In the genomic region with DNA sequence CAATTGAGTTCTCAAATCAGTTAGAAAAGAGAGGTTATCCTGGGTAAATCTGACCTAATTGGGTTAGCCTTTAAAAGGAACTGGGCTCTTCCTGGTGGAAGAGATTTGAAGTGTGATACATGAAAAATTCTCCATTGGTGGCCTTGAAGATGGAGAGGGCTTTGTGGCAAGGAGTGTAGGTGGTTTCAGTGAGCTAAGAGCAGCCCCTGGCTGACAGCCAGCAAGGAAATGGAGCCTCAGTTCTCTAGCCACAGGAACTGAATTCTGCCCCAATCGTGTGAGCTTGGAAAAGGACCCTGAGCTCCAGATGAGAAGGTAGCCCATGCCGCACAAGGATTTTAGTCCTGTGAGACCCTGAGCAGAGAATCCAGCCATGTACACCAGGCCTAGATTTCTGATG, we compare ENCODE assay signal across 19 cellular contexts. TPM values are rescaled to one million over a fixed set of nuclear protein-coding genes. Genes with fewer than 3 reads are reported as not detected.
A peak's percentile ranks its signal among the peaks of the same experiment; 100 is the strongest.
DNase-seq lines count a peak whose midpoint lies in the region; ATAC-seq, FAIRE-seq and TF ChIP-seq lines count a peak whose summit lies in the region.
"Had no signal": no experiment of that assay in that cellular context is flagged by ENCODE, and none has a peak within 500 bp of the region (broad histone marks: within the 10 kb centered on the region; RNA-seq: fewer than 3 reads in every experiment).

No MANE protein-coding gene starts in this region.

- POLR2A ChIA-PET in endothelial cell of umbilical vein (lab: Charles Lee): interaction anchor here (1.1 kb wide), 1 partner anchor 12 kb away, joined by 4 read pairs; the partner anchor contains the start of gene HYI

- H3K36me3 ChIP-seq in RWPE2 (ENCODE audit: low read depth) (no peaks in the 10 kb centered on the region), endothelial cell of umbilical vein (ENCODE audit: control insufficient read depth in 2 of 2, extremely low read depth in 1 of 2, insufficient read depth in 2 of 2, low read length in 2 of 2) (no peaks in the 10 kb centered on the region)
- H3K36me3 ChIP-seq: brain microvascular endothelial cell, pancreas had no signal

- H3K4me2 ChIP-seq in endothelial cell of umbilical vein (ENCODE audit: insufficient read depth, low read length): no peak overlapping the region

- no peaks in the 10 kb centered on the region for H3K79me2 ChIP-seq in endothelial cell of umbilical vein (ENCODE audit: control insufficient read depth, insufficient read depth, low read length)

- dilution Hi-C loops in endothelial cell of umbilical vein (cut with MboI; ENCODE audit: extremely low pct_ligation_motif_present, low sequenced_read_pairs): no loop called here

- TF ChIP-seq CTCF in RWPE2 (IDR thresholded peaks at IDR 0.05; ENCODE audit: poor library complexity, severe bottlenecking) (no peak), endothelial cell of umbilical vein (IDR thresholded peaks at IDR 0.05; ENCODE audit: extremely low read depth in 1 of 2, insufficient read depth in 1 of 2, low read depth in 1 of 2, low read length in 2 of 2) (no peak)

- H4K20me1 ChIP-seq in endothelial cell of umbilical vein (replicated peaks; ENCODE audit: control insufficient read depth, extremely low read depth, insufficient read depth, low read length): no peaks in the 10 kb centered on the region

- H3K27ac ChIP-seq in RWPE2 (ENCODE audit: poor library complexity, severe bottlenecking): peak overlapping the region; percentile 10
- no peak overlapping the region for H3K27ac ChIP-seq in endothelial cell of umbilical vein (ENCODE audit: insufficient read depth, low read depth, low read length)
- H3K27ac ChIP-seq: brain microvascular endothelial cell, pancreas had no signal

- H3K4me3 ChIP-seq in RWPE2 (ENCODE audit: severe bottlenecking) (no peak overlapping the region), endothelial cell of umbilical vein (replicated peaks in 1 of 3; ENCODE audit: insufficient read depth in 1 of 3, low read depth in 1 of 3, low read length in 3 of 3) (no peak overlapping the region)
- H3K4me3 ChIP-seq: pancreas had no signal

- ATAC-seq in RWPE2 (ENCODE audit: low read depth) (no peak), GM18502 (IDR thresholded peaks at IDR 0.05; ENCODE audit: poor library complexity, unreplicated experiment) (no peak), HG03097 (IDR thresholded peaks at IDR 0.05; ENCODE audit: low FRiP score, unreplicated experiment) (no peak)
- ATAC-seq: esophagus mucosa had no signal

- H3K27me3 ChIP-seq in RWPE2 (ENCODE audit: insufficient read depth, poor library complexity, severe bottlenecking) (no peaks in the 10 kb centered on the region), endothelial cell of umbilical vein (ENCODE audit: control insufficient read depth in 2 of 2, insufficient read depth in 2 of 2, low read length in 2 of 2) (no peaks in the 10 kb centered on the region)
- H3K27me3 ChIP-seq: brain microvascular endothelial cell, pancreas had no signal

- no peaks in the 10 kb centered on the region for H3K9me3 ChIP-seq in RWPE2 (ENCODE audit: severe bottlenecking)
- no peaks in the 10 kb centered on the region for H3K9me3 ChIP-seq in endothelial cell of umbilical vein (replicated peaks; ENCODE audit: control insufficient read depth, insufficient read depth, low read length)
- H3K9me3 ChIP-seq: pancreas had no signal

- CTCF ChIA-PET in endothelial cell of umbilical vein (lab: Charles Lee): interaction anchor here (1.0 to 1.3 kb wide), 3 partner anchors 10 to 15 kb away, joined by 3 to 4 read pairs (median 4); partner anchors contain the start of gene HYI

- TF ChIP-seq POLR2A in endothelial cell of umbilical vein (IDR thresholded peaks at IDR 0.05; ENCODE audit: low read depth, low read length): no peak

- H3K9ac ChIP-seq in endothelial cell of umbilical vein (replicated peaks; ENCODE audit: extremely low read depth, insufficient read depth, low read length): no peak overlapping the region

- FAIRE-seq in endothelial cell of umbilical vein (lab: Jason Lieb, UNC): peak; percentile 73
- FAIRE-seq: pancreas, TTC549 had no signal

- H3K4me1 ChIP-seq in RWPE2 (ENCODE audit: insufficient read depth, poor library complexity, severe bottlenecking): peaks cover 5% of the 10 kb centered on the region
- peaks cover 16% of the 10 kb centered on the region for H3K4me1 ChIP-seq in endothelial cell of umbilical vein (ENCODE audit: control insufficient read depth, extremely low read depth, insufficient read depth, low read length)

- peak overlapping the region; percentile 55 for H2AFZ ChIP-seq in endothelial cell of umbilical vein (ENCODE audit: low read depth, low read length)

- no TSS peak for BruUV-seq in endothelial cell of umbilical vein (replicated peaks; lab: Mats Ljungman, UMichigan)

- intact Hi-C loops in endothelial cell of umbilical vein (cut with micrococcal nuclease): no loop called here

- H3K9me1 ChIP-seq in endothelial cell of umbilical vein (replicated peaks; ENCODE audit: control insufficient read depth, extremely low read depth, insufficient read depth, low read length): no peaks in the 10 kb centered on the region

- DNase-seq in DMS153 (lab: John Stamatoyannopoulos, UW) (peak; percentile 22), HT-29 (ENCODE audit: low spot score) (peak; percentile 46), RWPE2 (ENCODE audit: low spot score) (no peak), endothelial cell of umbilical vein (ENCODE audit: low read depth, low spot score) (no peak), NCI-H1694 treated with DMSO at 0.1 percent for 48 hours (lab: John Stamatoyannopoulos, UW) (no peak)
- DNase-seq: activated CD4-positive, alpha-beta T cell treated with anti-CD3 and anti-CD28 coated beads, Interleukin-2, amount 10 ng/mL, durations not matched to agents 24 days and 14 days; activated naive CD4-positive, alpha-beta T cell treated with anti-CD3 and anti-CD28 coated beads for 36 hours; brain microvascular endothelial cell; COR-L47; GOT3; naive B cell; NCI-H446 treated with DMSO at 0.1 percent for 48 hours; stimulated activated CD4-positive, alpha-beta T cell treated with anti-CD3 and anti-CD28 coated beads, Interleukin-2, amount 100 ng/mL, for 24 hours; substantia nigra had no signal

TF ChIP-seq in endothelial cell of umbilical vein, 7 proteins besides CTCF, POLR2A, EP300 and RAD21:
- TF ChIP-seq MYC (IDR thresholded peaks at IDR 0.05; ENCODE audit: low read depth, low read length) (no peak), EZH2 (IDR thresholded peaks at IDR 0.05; ENCODE audit: borderline replicate concordance, low read depth, low read length, severe bottlenecking) (no peak), GATA2 (IDR thresholded peaks at IDR 0.05; ENCODE audit: insufficient read depth, insufficient read length, low read depth, low read length) (peak; percentile 42), JUN (IDR thresholded peaks at IDR 0.05; ENCODE audit: borderline replicate concordance, insufficient read depth, insufficient read length, low read depth) (no peak), FOS (IDR thresholded peaks at IDR 0.05; ENCODE audit: borderline replicate concordance, insufficient read depth, low read length) (no peak)
- TF ChIP-seq, protein P1, sequence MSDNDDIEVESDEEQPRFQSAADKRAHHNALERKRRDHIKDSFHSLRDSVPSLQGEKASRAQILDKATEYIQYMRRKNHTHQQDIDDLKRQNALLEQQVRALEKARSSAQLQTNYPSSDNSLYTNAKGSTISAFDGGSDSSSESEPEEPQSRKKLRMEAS (IDR thresholded peaks at IDR 0.05; ENCODE audit: insufficient read depth, insufficient read length): no peak

RNA-seq across cellular contexts. Expression of gene HYI, which starts 12.7 kb away (rescaled TPM):
- total RNA-seq in HT-29 (2014; rRNA removed; shearing (Covaris generic)): 59.7 and 69.1 TPM in 2 replicates
- 266 and 342 TPM in 2 replicates for total RNA-seq in endothelial cell of umbilical vein
- 324 and 351 TPM in 2 replicates for polyA plus RNA-seq in endothelial cell of umbilical vein
- 244 and 309 TPM in 2 replicates for polyA plus RNA-seq in endothelial cell of umbilical vein (2011; cell fraction: cytosol; rRNA removed)
- polyA plus RNA-seq in endothelial cell of umbilical vein (2011; cell fraction: nucleus; rRNA removed): 1,045 and 1,101 TPM in 2 replicates
- polyA plus RNA-seq in endothelial cell of umbilical vein (2012): 216 and 227 TPM in 2 replicates
- 145 and 146 TPM in 2 replicates for polyA minus RNA-seq in endothelial cell of umbilical vein
- 10.7 TPM for polyA minus RNA-seq in endothelial cell of umbilical vein (2011; cell fraction: cytosol; rRNA and poly(A)+ RNA removed)
- 120 and 216 TPM in 2 replicates for polyA minus RNA-seq in endothelial cell of umbilical vein (2011; cell fraction: nucleus; rRNA and poly(A)+ RNA removed)

Comparison
In these comparisons a context has a peak if more than half of its experiments do, and no peak if none do; other contexts are left out.
1. DNase-seq: peak in DMS153 (single experiment) and HT-29 (single experiment); none in RWPE2 (single experiment), endothelial cell of umbilical vein (single experiment) and NCI-H1694 treated with DMSO at 0.1 percent for 48 hours (single experiment).